ENCODE assay signal across 8 cellular contexts in genomic region chr3:160225181-160226025, GRCh38. TPM values are rescaled to one million over a fixed set of nuclear protein-coding genes. Genes with fewer than 3 reads are reported as not detected.
DNase-seq lines count a peak whose midpoint lies in the region; ATAC-seq and TF ChIP-seq lines count a peak whose summit lies in the region.

C3orf80 (plus strand) TSS chr3:160225422; CDS start chr3:160225636, 214 bp downstream.

- H3K27me3 Mint-ChIP-seq in CD4-positive, CD25-positive, alpha-beta regulatory T cell, result peaks cover 77% of the 10 kb centered on the region
- H3K27me3 Mint-ChIP-seq in naive B cell, result peaks cover 35 to 55% (median 50%) of the 10 kb centered on the region in 3 donors

- H3K9me3 ChIP-seq in CD4-positive, CD25-positive, alpha-beta regulatory T cell (ENCODE audit: control insufficient read depth in 2 of 2, low read length in 2 of 2), result no peaks in the 10 kb centered on the region
- H3K9me3 ChIP-seq in esophagus muscularis mucosa (no peaks in the 10 kb centered on the region), thymus (ENCODE audit: control insufficient read depth) (peaks cover 1% of the 10 kb centered on the region)

- peaks cover 41% of the 10 kb centered on the region for H3K27me3 ChIP-seq in CD4-positive, CD25-positive, alpha-beta regulatory T cell (ENCODE audit: control insufficient read depth, insufficient read depth, low read length)
- H3K27me3 ChIP-seq in esophagus muscularis mucosa (peaks cover 0 to 60% (median 23%) of the 10 kb centered on the region in 4 donors), thymus (ENCODE audit: control insufficient read depth, insufficient read depth) (peaks cover 46% of the 10 kb centered on the region)

- intact Hi-C loops in esophagus muscularis mucosa (cut with DNase I), result no loop called here

- peaks cover 26% of the 10 kb centered on the region for H3K4me1 ChIP-seq in CD4-positive, CD25-positive, alpha-beta regulatory T cell (ENCODE audit: control insufficient read depth, insufficient read depth, low read length, poor library complexity, severe bottlenecking)
- H3K4me1 ChIP-seq in esophagus muscularis mucosa, result peaks cover 15 to 28% (median 24%) of the 10 kb centered on the region in 4 donors
- peaks cover 11% of the 10 kb centered on the region for H3K4me1 ChIP-seq in thymus (ENCODE audit: control insufficient read depth, insufficient read depth, low read length)

- TF ChIP-seq POLR2A in esophagus muscularis mucosa (IDR thresholded peaks at IDR 0.05; ENCODE audit: low read depth), result no peak

- H3K36me3 ChIP-seq in CD4-positive, CD25-positive, alpha-beta regulatory T cell (ENCODE audit: control insufficient read depth, insufficient read depth, low read length), result no peaks in the 10 kb centered on the region
- no peaks in the 10 kb centered on the region for H3K36me3 ChIP-seq in esophagus muscularis mucosa
- H3K36me3 ChIP-seq in thymus (ENCODE audit: control insufficient read depth, insufficient read depth), result no peaks in the 10 kb centered on the region

- H3K27ac Mint-ChIP-seq in CD4-positive, CD25-positive, alpha-beta regulatory T cell, result peak within 1 kb of the TSS in 1 of 3 donors; percentile 56
- peak within 1 kb of the TSS in 2 of 6 donors; percentile 47 to 63 for H3K27ac Mint-ChIP-seq in naive B cell

- H3K4me3 Mint-ChIP-seq in CD4-positive, CD25-positive, alpha-beta regulatory T cell, result peak within 1 kb of the TSS; percentile 61 to 84 (median 76)
- peak within 1 kb of the TSS; percentile 79 to 90 (median 88) for H3K4me3 Mint-ChIP-seq in naive B cell

- H3K4me3 ChIP-seq in CD4-positive, CD25-positive, alpha-beta regulatory T cell (ENCODE audit: low read depth, low read length), result peak within 1 kb of the TSS; percentile 37
- peak within 1 kb of the TSS; percentile 56 to 70 (median 63) for H3K4me3 ChIP-seq in esophagus muscularis mucosa
- peak within 1 kb of the TSS; percentile 64 for H3K4me3 ChIP-seq in thymus (ENCODE audit: low read length)

- WGBS in esophagus muscularis mucosa, result 2% methylated on average over 34 of the region's 103 CpGs
- under 1% methylated on average over 103 of the region's 103 CpGs for WGBS in thymus

- peaks cover 0 to 2% (median 0%) of the 10 kb centered on the region in 7 donors for H3K9me3 Mint-ChIP-seq in CD4-positive, CD25-positive, alpha-beta regulatory T cell
- H3K9me3 Mint-ChIP-seq in naive B cell, result peaks cover 0 to 2% (median 0%) of the 10 kb centered on the region in 7 donors

- H3K36me3 Mint-ChIP-seq in CD4-positive, CD25-positive, alpha-beta regulatory T cell, result no peaks in the 10 kb centered on the region
- H3K36me3 Mint-ChIP-seq in naive B cell, result no peaks in the 10 kb centered on the region

- TF ChIP-seq EP300 in esophagus muscularis mucosa (IDR thresholded peaks at IDR 0.05), result no peak

- ATAC-seq in CD4-positive, CD25-positive, alpha-beta regulatory T cell (ENCODE audit: low read depth in 2 of 2), result peak; percentile 68 to 73
- ATAC-seq in GM19328 (IDR thresholded peaks at IDR 0.05; ENCODE audit: unreplicated experiment), result peak; percentile 67
- ATAC-seq in HG03280 (IDR thresholded peaks at IDR 0.05; ENCODE audit: unreplicated experiment), result peak; percentile 87
- ATAC-seq in naive B cell (ENCODE audit: low read depth in 2 of 2), result peak; percentile 81 to 82

- peaks cover 6 to 29% (median 15%) of the 10 kb centered on the region in 4 donors for H3K4me1 Mint-ChIP-seq in CD4-positive, CD25-positive, alpha-beta regulatory T cell
- H3K4me1 Mint-ChIP-seq in naive B cell, result peaks cover 16 to 21% (median 21%) of the 10 kb centered on the region in 3 donors

- TF ChIP-seq CTCF in esophagus muscularis mucosa (IDR thresholded peaks at IDR 0.05), result peak in 1 of 3 experiments; percentile 21

- peak; percentile 3 to 66 (median 32) for DNase-seq in CD4-positive, CD25-positive, alpha-beta regulatory T cell
- DNase-seq in NCI-H524 (lab: John Stamatoyannopoulos, UW) (peak; percentile 73 to 81), activated T-cell treated with anti-CD3 and anti-CD28 coated beads for 1 hour (ENCODE audit: low read depth) (peak; percentile 22), esophagus muscularis mucosa (ENCODE audit: extremely low spot score) (no peak), naive B cell (peak; percentile 26)

- H3K27ac ChIP-seq in CD4-positive, CD25-positive, alpha-beta regulatory T cell (ENCODE audit: insufficient read depth, low read length, poor library complexity, severe bottlenecking), result no peak within 1 kb of the TSS
- H3K27ac ChIP-seq in esophagus muscularis mucosa (replicated peaks in 1 of 4), result peak within 1 kb of the TSS in 1 of 4 donors; percentile 44
- no peak within 1 kb of the TSS for H3K27ac ChIP-seq in thymus (ENCODE audit: low read depth)

RNA-seq across cellular contexts. Expression of gene C3orf80, which starts in this region (rescaled TPM):
- total RNA-seq in CD4-positive, CD25-positive, alpha-beta regulatory T cell, result 0.15 TPM
- not detected for polyA plus RNA-seq in CD4-positive, CD25-positive, alpha-beta regulatory T cell
- total RNA-seq in esophagus muscularis mucosa, result under 1 TPM; under 0.01 to 0.26 (median 0.17) TPM
- not detected for polyA plus RNA-seq in naive B cell (ENCODE audit: low read depth in 6 of 6)
- 0.21 TPM for polyA plus RNA-seq in thymus

Comparison
In these comparisons a context has a peak if more than half of its experiments do, and no peak if none do; other contexts are left out.
1. Peak in DNase-seq, ATAC-seq and H3K4me3 ChIP-seq in CD4-positive, CD25-positive, alpha-beta regulatory T cell; RNA of the gene not detected or under 1 TPM.
2. Peak in DNase-seq and ATAC-seq in naive B cell; RNA of the gene not detected or under 1 TPM.